8 cellular contexts compared by ENCODE assay signal in genomic region chr4:184396001-184396400, GRCh38.
A peak's percentile ranks its signal among the peaks of the same experiment; 100 is the strongest.
DNase-seq lines count a peak whose midpoint lies in the region; ATAC-seq and TF ChIP-seq lines count a peak whose summit lies in the region.

No MANE protein-coding gene starts in this region.

- no peak overlapping the region for H3K4me3 ChIP-seq in astrocyte of the spinal cord (ENCODE audit: low read depth, low read length)

- DNase-seq in DMS79 treated with DMSO at 0.1 percent for 48 hours (lab: John Stamatoyannopoulos, UW) (peak; percentile 77), GM19240 (ENCODE audit: insufficient read length, low spot score) (peak; percentile 37), astrocyte of the spinal cord (ENCODE audit: low read depth, low spot score) (peak; percentile 40), posterior cingulate gyrus (no peak), SW480 (ENCODE audit: low spot score) (no peak), putamen (ENCODE audit: low spot score) (no peak)
- no peak for DNase-seq in stimulated activated CD4-positive, alpha-beta T cell treated with anti-CD3 and anti-CD28 coated beads, Interleukin-4, amount 100 ng/mL, for 4 hours

- TF ChIP-seq CTCF in astrocyte of the spinal cord (IDR thresholded peaks at IDR 0.05; ENCODE audit: low read depth, low read length): no peak

- in situ Hi-C loops in astrocyte of the spinal cord (cut with HindIII; ENCODE audit: low sequenced_read_pairs): no loop called here

- intact Hi-C loops in posterior cingulate gyrus (cut with DNase I): no loop called here

- ATAC-seq in HG03095 (IDR thresholded peaks at IDR 0.05; ENCODE audit: unreplicated experiment): peak; percentile 89

Comparison
In these comparisons a context has a peak if more than half of its experiments do, and no peak if none do; other contexts are left out.
1. DNase-seq: peak in DMS79 treated with DMSO at 0.1 percent for 48 hours (single experiment), GM19240 (single experiment) and astrocyte of the spinal cord (single experiment); none in posterior cingulate gyrus (0 of 10), SW480 (single experiment), putamen (single experiment) and stimulated activated CD4-positive, alpha-beta T cell treated with anti-CD3 and anti-CD28 coated beads, Interleukin-4, amount 100 ng/mL, for 4 hours (0 of 2).